Comparison of ENCODE assay signal across 8 cellular contexts in the genomic region with DNA sequence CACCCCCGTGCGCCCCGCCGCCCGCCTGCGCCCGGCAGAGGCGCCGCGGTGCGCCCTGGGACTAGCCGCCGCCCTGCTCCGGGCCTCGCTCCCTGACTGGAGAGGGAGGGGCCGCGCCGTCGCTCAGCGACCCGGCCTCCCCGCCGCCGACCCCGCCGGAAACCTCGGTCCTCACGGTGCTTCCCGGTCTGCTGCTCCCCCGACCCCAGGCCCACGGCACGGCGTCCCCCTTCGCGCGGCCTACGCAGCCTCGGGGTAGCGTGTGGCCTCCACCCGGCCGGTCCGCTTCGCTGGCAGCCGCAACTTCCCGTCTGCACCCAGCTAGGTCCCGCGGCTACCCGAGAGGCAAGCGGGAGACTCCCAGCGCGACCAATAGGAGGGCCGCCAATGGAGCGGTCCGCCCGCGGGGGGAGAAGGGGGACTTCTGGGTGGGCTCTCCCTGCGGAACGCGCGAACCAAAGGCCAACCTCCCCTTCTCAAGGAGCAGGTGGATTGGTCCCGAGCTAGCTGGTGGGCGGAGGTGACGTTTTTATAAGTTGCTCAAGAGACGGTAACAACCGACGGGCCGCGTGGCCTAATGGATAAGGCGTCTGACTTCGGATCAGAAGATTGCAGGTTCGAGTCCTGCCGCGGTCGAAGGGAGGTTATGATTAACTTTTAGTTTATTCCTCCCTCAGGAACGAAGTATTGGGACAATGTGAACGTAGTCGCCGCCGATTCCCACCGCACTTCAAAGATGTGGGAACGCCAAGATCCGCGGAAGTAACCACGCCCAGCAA. TPM values are rescaled to one million over a fixed set of nuclear protein-coding genes. Genes with fewer than 3 reads are reported as not detected.
DNase-seq lines count a peak whose midpoint lies in the region; ATAC-seq, FAIRE-seq and TF ChIP-seq lines count a peak whose summit lies in the region.

A gene (minus strand): TSS at position 315 of the 779 bp plus-strand sequence. CDS start 1,070 bp downstream, outside the sequence.

- H3K27me3 ChIP-seq in cardiac muscle cell (peaks cover 6% of the 10 kb centered on the region), parathyroid adenoma (ENCODE audit: control insufficient read depth, insufficient read depth, low read length) (no peaks in the 10 kb centered on the region), tibial nerve (no peaks in the 10 kb centered on the region)

- TF ChIP-seq CTCF in cardiac muscle cell (IDR thresholded peaks at IDR 0.05; ENCODE audit: low read depth, low read length) (no peak), parathyroid adenoma (IDR thresholded peaks at IDR 0.05) (no peak), tibial nerve (IDR thresholded peaks at IDR 0.05) (peak in 2 of 5 experiments; percentile 40 to 50)

- peak within 1 kb of the TSS; percentile 75 for H2AFZ ChIP-seq in parathyroid adenoma

- H3K9me3 ChIP-seq in cardiac muscle cell (ENCODE audit: low read depth) = no peaks in the 10 kb centered on the region
- no peaks in the 10 kb centered on the region for H3K9me3 ChIP-seq in parathyroid adenoma (ENCODE audit: control insufficient read depth, low read length)
- H3K9me3 ChIP-seq in tibial nerve = no peaks in the 10 kb centered on the region

- peaks cover 8% of the 10 kb centered on the region for H3K79me2 ChIP-seq in parathyroid adenoma

- CTCF ChIA-PET in T-cell (lab: Charles Lee) = interaction anchor here in 1 of 2 donors (0.6 to 1.4 kb wide), 3 partner anchors 24 to 128 kb away, joined by 3 to 7 read pairs (median 4); no protein-coding TSS in a partner anchor

- H3K4me3 ChIP-seq in cardiac muscle cell (peak within 1 kb of the TSS; percentile 59), parathyroid adenoma (ENCODE audit: low read depth, low read length) (peak within 1 kb of the TSS; percentile 81), tibial nerve (peak within 1 kb of the TSS; percentile 70 to 86 (median 74))

- peak; percentile 90 for ATAC-seq in HG02840 (IDR thresholded peaks at IDR 0.05; ENCODE audit: low FRiP score, unreplicated experiment)
- ATAC-seq in T-cell (replicated peaks in 1 of 4) = peak; percentile 88 to 92 (median 91)

- peaks cover 29% of the 10 kb centered on the region for H3K36me3 Mint-ChIP-seq in T-cell

- peak within 1 kb of the TSS; percentile 97 to 98 for H3K27ac Mint-ChIP-seq in T-cell

- H3K4me2 ChIP-seq in parathyroid adenoma (ENCODE audit: low read length) = peak within 1 kb of the TSS; percentile 87

- H3K4me1 Mint-ChIP-seq in T-cell = peaks cover 46 to 47% (median 47%) of the 10 kb centered on the region in 3 donors

- peaks cover 29% of the 10 kb centered on the region for H3K36me3 ChIP-seq in cardiac muscle cell
- no peaks in the 10 kb centered on the region for H3K36me3 ChIP-seq in parathyroid adenoma (ENCODE audit: control insufficient read depth, insufficient read depth, low read length)
- peaks cover 0 to 35% (median 13%) of the 10 kb centered on the region in 3 donors for H3K36me3 ChIP-seq in tibial nerve

- peak within 1 kb of the TSS; percentile 88 to 95 (median 89) for H3K4me3 Mint-ChIP-seq in T-cell

- H3K9ac ChIP-seq in parathyroid adenoma = no peak within 1 kb of the TSS

- TF ChIP-seq EP300 in tibial nerve (IDR thresholded peaks at IDR 0.05) = peak; percentile 86 to 97

- peak; percentile 98 for DNase-seq in GM12891 (ENCODE audit: insufficient read length, low spot score)
- peak; percentile 93 for DNase-seq in NCI-H1436 treated with DMSO at 0.1 percent for 48 hours (lab: John Stamatoyannopoulos, UW)
- peak; percentile 97 to 100 (median 99) for DNase-seq in T-cell
- DNase-seq in cardiac muscle cell (ENCODE audit: low read depth in 1 of 2, low spot score in 1 of 2) = peak; percentile 98 to 100
- peak; percentile 98 to 99 for DNase-seq in tibial nerve (ENCODE audit: low spot score in 2 of 2)

- TF ChIP-seq POLR2A in GM12891 (IDR thresholded peaks at IDR 0.05; ENCODE audit: low read depth, low read length) (peak; percentile 94), tibial nerve (IDR thresholded peaks at IDR 0.05) (peak; percentile 85 to 96)

- 0% methylated on average over 75 to 84 of the region's 84 CpGs for WGBS in adipose tissue, 3 donors
- 0 to 1% methylated on average over 48 to 65 of the region's 84 CpGs for WGBS in tibial nerve, 2 donors

- POLR2A ChIA-PET in T-cell (lab: Charles Lee) = no interaction called here

- H3K4me1 ChIP-seq in cardiac muscle cell (ENCODE audit: low read depth) (no peaks in the 10 kb centered on the region), parathyroid adenoma (no peaks in the 10 kb centered on the region), tibial nerve (peaks cover 4 to 54% (median 39%) of the 10 kb centered on the region in 4 donors)

- no peaks in the 10 kb centered on the region for H3K9me3 Mint-ChIP-seq in T-cell

- peaks cover 4 to 5% of the 10 kb centered on the region in 2 donors for H3K27me3 Mint-ChIP-seq in T-cell

- peak; percentile 97 for FAIRE-seq in GM12891 (lab: Jason Lieb, UNC)

- H3K27ac ChIP-seq in adipose tissue (ENCODE audit: low read depth, low read length) (peak within 1 kb of the TSS; percentile 12), cardiac muscle cell (peak within 1 kb of the TSS; percentile 80), parathyroid adenoma (peak within 1 kb of the TSS; percentile 75), tibial nerve (peak within 1 kb of the TSS; percentile 79 to 95 (median 90))

TF ChIP-seq in GM12891, 5 proteins besides CTCF, POLR2A, EP300 and RAD21:
- TF ChIP-seq POLR2AphosphoS5 (IDR thresholded peaks at IDR 0.05; ENCODE audit: low read depth, low read length) (peak; percentile 96), PAX5 (IDR thresholded peaks at IDR 0.05; ENCODE audit: insufficient read depth, low read length, severe bottlenecking) (peak; percentile 41), POU2F2 (IDR thresholded peaks at IDR 0.05; ENCODE audit: low read depth, low read length) (peak; percentile 78), SPI1 (IDR thresholded peaks at IDR 0.05; ENCODE audit: low read depth, low read length) (peak; percentile 52), TAF1 (IDR thresholded peaks at IDR 0.05; ENCODE audit: low read depth, low read length) (peak; percentile 85)

RNA-seq across cellular contexts. Expression of the gene that starts here (rescaled TPM):
- polyA plus RNA-seq in GM12891 (2012; ENCODE audit: low read depth, missing spikeins) = 35.2 TPM
- total RNA-seq in T-cell (100 to 1,000 TPM; 136 to 171 (median 165) TPM), cardiac muscle cell (56.2 and 63.9 TPM in 2 replicates), tibial nerve (100 to 1,000 TPM in 2 of 4 donors, 10 to 100 TPM in 2; 76.9 to 113 (median 103) TPM)
- polyA plus RNA-seq in adipose tissue (10 to 100 TPM; 19.6 to 44.8 (median 31.3) TPM), cardiac muscle cell (47.3 and 53.5 TPM in 2 replicates)

Comparison
In these comparisons a context has a peak if more than half of its experiments do, and no peak if none do; other contexts are left out.
1. Peak in every context shown above with its lines: DNase-seq, ATAC-seq, H3K4me3 ChIP-seq and H3K27ac ChIP-seq.
2. H3K27ac ChIP-seq: peak in every context shown above with its lines; median percentile 90 in tibial nerve; 80 in cardiac muscle cell; 75 in parathyroid adenoma; 12 in adipose tissue.